In genomic region chr12:15789215-15790171, GRCh38 we compare ENCODE assay signal across 8 cellular contexts. TPM values are rescaled to one million over a fixed set of nuclear protein-coding genes. Genes with fewer than 3 reads are reported as not detected.
DNase-seq lines count a peak whose midpoint lies in the region; ATAC-seq and TF ChIP-seq lines count a peak whose summit lies in the region.

TSS of gene EPS8 (minus strand) at chr12:15789388. CDS start at chr12:15682951, 106,437 bp downstream.

- H3F3A ChIP-seq in neural progenitor cell (ENCODE audit: low read depth), result peaks cover 12% of the 10 kb centered on the region

- H3K9me3 Mint-ChIP-seq in neural progenitor cell, result peaks cover 12% of the 10 kb centered on the region

- H3K36me3 ChIP-seq in H7 (replicated peaks; ENCODE audit: control insufficient read depth, insufficient read depth, low read length) (no peaks in the 10 kb centered on the region), neural progenitor cell (no peaks in the 10 kb centered on the region), stomach smooth muscle (ENCODE audit: control insufficient read depth in 2 of 2, insufficient read depth in 2 of 2, low read length in 2 of 2) (no peaks in the 10 kb centered on the region)

- H3K4me1 ChIP-seq in foreskin keratinocyte (no peaks in the 10 kb centered on the region), neural progenitor cell (peaks cover 13% of the 10 kb centered on the region), stomach smooth muscle (ENCODE audit: control insufficient read depth, insufficient read depth, low read length) (peaks cover 5% of the 10 kb centered on the region)

- H2AFZ ChIP-seq in neural progenitor cell (replicated peaks), result peak within 1 kb of the TSS; percentile 90

- H3K4me3 ChIP-seq in H7 (ENCODE audit: insufficient read depth, low read depth, low read length), result peak within 1 kb of the TSS; percentile 74
- peak within 1 kb of the TSS; percentile 75 for H3K4me3 ChIP-seq in neural progenitor cell
- peak within 1 kb of the TSS; percentile 90 to 92 for H3K4me3 ChIP-seq in stomach smooth muscle (ENCODE audit: low read length in 2 of 2)

- H3K27ac ChIP-seq in foreskin keratinocyte (no peak within 1 kb of the TSS), neural progenitor cell (no peak within 1 kb of the TSS), stomach smooth muscle (ENCODE audit: low read length) (peak within 1 kb of the TSS; percentile 62)

- no peaks in the 10 kb centered on the region for H4K20me1 ChIP-seq in neural progenitor cell (ENCODE audit: low read depth)

- H3K9ac ChIP-seq in neural progenitor cell (peak within 1 kb of the TSS; percentile 22), stomach smooth muscle (ENCODE audit: low read length in 2 of 2) (peak within 1 kb of the TSS; percentile 71 to 76)

- H3K4me1 Mint-ChIP-seq in neural progenitor cell, result peaks cover 19% of the 10 kb centered on the region

- H3K27me3 ChIP-seq in H7 (ENCODE audit: control insufficient read depth, insufficient read depth, low read length) (peaks cover 34% of the 10 kb centered on the region), foreskin keratinocyte (no peaks in the 10 kb centered on the region), neural progenitor cell (peaks cover 54% of the 10 kb centered on the region), stomach smooth muscle (ENCODE audit: control insufficient read depth in 1 of 2, insufficient read depth in 2 of 2, low read length in 2 of 2) (no peaks in the 10 kb centered on the region)

- DNase-seq in ELR (ENCODE audit: low read depth) (peak; percentile 92), H7 (peak; percentile 90), M059J (ENCODE audit: low read depth) (peak; percentile 88), SIG-M5 (lab: John Stamatoyannopoulos, UW) (peak; percentile 32), foreskin keratinocyte (peak in 1 of 2 donors; percentile 77), neural progenitor cell (ENCODE audit: low spot score) (peak; percentile 95)
- peak; percentile 75 for DNase-seq in activated gamma-delta T cell treated with anti-CD3 and anti-CD28 coated beads, Interleukin-2, amount 50 U/mL, for 16 hours (ENCODE audit: low read depth)

- H3K9me3 ChIP-seq in neural progenitor cell (ENCODE audit: low read depth) (no peaks in the 10 kb centered on the region), stomach smooth muscle (ENCODE audit: control insufficient read depth in 2 of 2, low read length in 2 of 2) (no peaks in the 10 kb centered on the region)

- no peaks in the 10 kb centered on the region for H3K79me2 ChIP-seq in neural progenitor cell (ENCODE audit: low read depth)

- peaks cover 14% of the 10 kb centered on the region for H3K36me3 Mint-ChIP-seq in neural progenitor cell

- peaks cover 5% of the 10 kb centered on the region for H3K27me3 Mint-ChIP-seq in neural progenitor cell (ENCODE audit: insufficient read depth, low read depth)

- peak within 1 kb of the TSS; percentile 91 for H3K4me2 ChIP-seq in neural progenitor cell

- peak within 1 kb of the TSS; percentile 97 for H3K27ac Mint-ChIP-seq in neural progenitor cell

- ATAC-seq in foreskin keratinocyte, result peak; percentile 92

- TF ChIP-seq CTCF in foreskin keratinocyte (conservative IDR thresholded peaks at IDR 0.05), result no peak
- TF ChIP-seq CTCF in neural progenitor cell (IDR thresholded peaks at IDR 0.05), result no peak

- peak within 1 kb of the TSS; percentile 96 for H3K4me3 Mint-ChIP-seq in neural progenitor cell

RNA-seq across cellular contexts. Expression of gene EPS8, which starts in this region (rescaled TPM):
- total RNA-seq in H7 (2014; rRNA removed; shearing (Covaris generic)), result 2.7 and 3.0 TPM in 2 replicates
- 57.6 and 79.5 TPM in 2 replicates for total RNA-seq in M059J (2014; rRNA removed; shearing (Covaris generic))
- total RNA-seq in foreskin keratinocyte (2.8 and 4.0 TPM in 2 replicates), neural progenitor cell (ENCODE audit: low replicate concordance) (9.8 and 17.0 TPM in 2 replicates)
- polyA plus RNA-seq in foreskin keratinocyte, result 0.62 and 1.3 TPM in 2 replicates
